ENCODE assay signal across 7 cellular contexts in the genomic region with DNA sequence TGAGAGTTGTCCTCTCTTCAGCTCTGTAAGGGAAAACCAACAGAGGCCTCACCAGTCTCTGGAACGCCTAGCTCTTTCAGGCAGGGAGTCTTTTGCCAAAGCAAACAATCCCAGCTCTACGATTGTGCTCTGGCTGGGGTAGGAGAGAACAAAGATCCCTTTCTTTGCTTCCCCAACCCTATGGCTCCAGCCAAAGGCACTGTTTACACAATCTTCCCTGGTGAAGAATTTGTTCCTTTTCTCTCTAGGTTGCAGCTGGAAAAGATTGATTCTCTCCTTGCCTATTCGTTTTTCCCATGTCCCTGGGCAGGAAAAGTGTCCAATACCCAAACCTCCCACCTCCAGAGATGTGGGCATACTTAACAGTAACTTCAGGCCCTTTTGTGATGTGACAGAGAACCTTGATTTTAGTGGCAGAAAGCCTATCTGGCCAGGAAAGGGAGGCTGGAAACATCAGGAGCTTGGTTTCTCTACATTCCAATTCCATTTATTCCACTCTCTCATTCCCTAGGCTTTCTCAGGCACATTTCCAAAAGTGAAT. TPM values are rescaled to one million over a fixed set of nuclear protein-coding genes. Genes with fewer than 3 reads are reported as not detected.
DNase-seq lines count a peak whose midpoint lies in the region; ATAC-seq and TF ChIP-seq lines count a peak whose summit lies in the region.

No MANE protein-coding gene starts in this region.

- no peaks in the 10 kb centered on the region for H3K9me3 ChIP-seq in MG63
- H3K9me3 ChIP-seq in smooth muscle cell (replicated peaks; ENCODE audit: low read depth), result no peaks in the 10 kb centered on the region

- no peak overlapping the region for H3K9ac ChIP-seq in smooth muscle cell (ENCODE audit: low read depth)

- H3K4me2 ChIP-seq in smooth muscle cell, result peak overlapping the region; percentile 55

- no peak for TF ChIP-seq CTCF in astrocyte of the spinal cord (IDR thresholded peaks at IDR 0.05; ENCODE audit: low read depth, low read length)
- TF ChIP-seq CTCF in smooth muscle cell (IDR thresholded peaks at IDR 0.05; ENCODE audit: borderline replicate concordance, insufficient read depth, poor library complexity, severe bottlenecking), result no peak

- H3K9me3 Mint-ChIP-seq in activated CD4-positive, alpha-beta T cell treated with anti-CD3 and anti-CD28 coated beads, Interleukin-2, amount 10 ng/mL, durations not matched to agents 7 days and 5 days, result no peaks in the 10 kb centered on the region

- CTCF ChIA-PET in activated CD4-positive, alpha-beta T cell treated with anti-CD3 and anti-CD28 coated beads, Interleukin-2, amount 10 ng/mL, durations not matched to agents 7 days and 5 days (lab: Charles Lee), result interaction anchor here (0.8 to 0.9 kb wide), 3 partner anchors 9 to 13 kb away, joined by 3 read pairs; no protein-coding TSS in a partner anchor

- DNase-seq in MG63 (peak; percentile 75), astrocyte of the spinal cord (ENCODE audit: low read depth, low spot score) (peak; percentile 93), iPS-NIHi11 (ENCODE audit: low spot score) (peak; percentile 44), smooth muscle cell (lab: John Stamatoyannopoulos, UW; ENCODE audit: unreplicated experiment) (no peak), AML-193 (lab: John Stamatoyannopoulos, UW) (no peak)
- DNase-seq in activated CD4-positive, alpha-beta T cell treated with anti-CD3 and anti-CD28 coated beads, Interleukin-2, amount 10 ng/mL, durations not matched to agents 7 days and 5 days, result no peak

- H3F3A ChIP-seq in smooth muscle cell (ENCODE audit: low read depth), result peaks cover 5% of the 10 kb centered on the region

- H2AFZ ChIP-seq in smooth muscle cell (ENCODE audit: low read depth), result no peak overlapping the region

- no peaks in the 10 kb centered on the region for H3K79me2 ChIP-seq in smooth muscle cell (ENCODE audit: low read depth)

- H3K4me1 Mint-ChIP-seq in activated CD4-positive, alpha-beta T cell treated with anti-CD3 and anti-CD28 coated beads, Interleukin-2, amount 10 ng/mL, durations not matched to agents 7 days and 5 days, result no peaks in the 10 kb centered on the region

- no peak overlapping the region for H3K4me3 ChIP-seq in MG63
- H3K4me3 ChIP-seq in astrocyte of the spinal cord (ENCODE audit: low read depth, low read length), result no peak overlapping the region
- H3K4me3 ChIP-seq in smooth muscle cell, result no peak overlapping the region

- H3K36me3 Mint-ChIP-seq in activated CD4-positive, alpha-beta T cell treated with anti-CD3 and anti-CD28 coated beads, Interleukin-2, amount 10 ng/mL, durations not matched to agents 7 days and 5 days (ENCODE audit: low read depth), result peaks cover 11% of the 10 kb centered on the region

- no peak for ATAC-seq in GM18502 (IDR thresholded peaks at IDR 0.05; ENCODE audit: poor library complexity, unreplicated experiment)

- in situ Hi-C loops in astrocyte of the spinal cord (cut with HindIII; ENCODE audit: low sequenced_read_pairs), result no loop called here

- POLR2A ChIA-PET in activated CD4-positive, alpha-beta T cell treated with anti-CD3 and anti-CD28 coated beads, Interleukin-2, amount 10 ng/mL, durations not matched to agents 7 days and 5 days (lab: Charles Lee), result no interaction called here

- peaks cover 28% of the 10 kb centered on the region for H3K4me1 ChIP-seq in smooth muscle cell (ENCODE audit: low read depth)

- H4K20me1 ChIP-seq in smooth muscle cell (ENCODE audit: low read depth), result no peaks in the 10 kb centered on the region

- H3K4me3 Mint-ChIP-seq in activated CD4-positive, alpha-beta T cell treated with anti-CD3 and anti-CD28 coated beads, Interleukin-2, amount 10 ng/mL, durations not matched to agents 7 days and 5 days, result no peak overlapping the region

- peaks cover 13% of the 10 kb centered on the region for H3K36me3 ChIP-seq in MG63
- H3K36me3 ChIP-seq in smooth muscle cell (ENCODE audit: low read depth), result no peaks in the 10 kb centered on the region

- 23% methylated on average over 3 of the region's 3 CpGs for WGBS in smooth muscle cell (ENCODE audit: low lambda C conversion rate)

- no peaks in the 10 kb centered on the region for H3K27me3 Mint-ChIP-seq in activated CD4-positive, alpha-beta T cell treated with anti-CD3 and anti-CD28 coated beads, Interleukin-2, amount 10 ng/mL, durations not matched to agents 7 days and 5 days

- no peaks in the 10 kb centered on the region for H3K27me3 ChIP-seq in MG63
- no peaks in the 10 kb centered on the region for H3K27me3 ChIP-seq in smooth muscle cell (ENCODE audit: low read depth)

- H3K27ac Mint-ChIP-seq in activated CD4-positive, alpha-beta T cell treated with anti-CD3 and anti-CD28 coated beads, Interleukin-2, amount 10 ng/mL, durations not matched to agents 7 days and 5 days, result no peak overlapping the region

- peak overlapping the region; percentile 71 for H3K27ac ChIP-seq in smooth muscle cell (ENCODE audit: low read depth)

RNA-seq across cellular contexts. Expression of gene ATP5MC2, which starts 16.8 kb away (rescaled TPM):
- total RNA-seq in MG63 (2014; rRNA removed; shearing (Covaris generic); ENCODE audit: low replicate concordance), result 213 and 230 TPM in 2 replicates
- total RNA-seq in smooth muscle cell, result 238 and 261 TPM in 2 replicates
- 312 and 320 TPM in 2 replicates for polyA plus RNA-seq in smooth muscle cell
- total RNA-seq in activated CD4-positive, alpha-beta T cell treated with anti-CD3 and anti-CD28 coated beads, Interleukin-2, amount 10 ng/mL, durations not matched to agents 7 days and 5 days, result 100 to 1,000 TPM; 298 to 356 TPM

RNA-seq across cellular contexts. Expression of gene ATF7, which starts 32.9 kb away (rescaled TPM):
- 5.7 and 12.4 TPM in 2 replicates for total RNA-seq in MG63 (2014; rRNA removed; shearing (Covaris generic); ENCODE audit: low replicate concordance)
- total RNA-seq in smooth muscle cell, result 19.9 and 28.5 TPM in 2 replicates
- polyA plus RNA-seq in smooth muscle cell, result 15.2 and 19.0 TPM in 2 replicates
- 10 to 100 TPM; 28.6 to 43.0 TPM for total RNA-seq in activated CD4-positive, alpha-beta T cell treated with anti-CD3 and anti-CD28 coated beads, Interleukin-2, amount 10 ng/mL, durations not matched to agents 7 days and 5 days

Comparison
In these comparisons a context has a peak if more than half of its experiments do, and no peak if none do; other contexts are left out.
1. DNase-seq: peak in MG63 (single experiment), astrocyte of the spinal cord (single experiment) and iPS-NIHi11 (single experiment); none in smooth muscle cell (single experiment), activated CD4-positive, alpha-beta T cell treated with anti-CD3 and anti-CD28 coated beads, Interleukin-2, amount 10 ng/mL, durations not matched to agents 7 days and 5 days (single experiment) and AML-193 (0 of 2).